ENCODE assay signal across 23 cellular contexts in the genomic region with DNA sequence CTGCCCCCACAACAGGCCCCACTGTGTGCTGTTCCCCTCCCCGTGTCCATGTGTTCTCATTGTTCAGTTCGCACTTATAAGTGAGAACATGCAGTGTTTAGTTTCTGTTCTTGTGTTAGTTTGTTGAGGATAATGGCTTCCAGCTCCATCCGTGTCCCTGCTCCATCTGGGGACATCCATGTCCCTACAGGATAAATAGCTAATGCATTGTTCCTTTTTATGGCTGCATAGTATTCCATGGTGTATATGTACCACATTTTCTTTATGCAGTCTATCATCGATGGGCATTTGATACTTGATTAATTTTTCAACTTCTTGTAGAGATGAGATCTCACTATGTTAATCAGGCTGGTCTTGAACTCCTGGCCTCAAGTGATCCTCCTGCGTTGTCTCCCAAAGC. TPM values are rescaled to one million over a fixed set of nuclear protein-coding genes. Genes with fewer than 3 reads are reported as not detected.
DNase-seq lines count a peak whose midpoint lies in the region; ATAC-seq, FAIRE-seq and TF ChIP-seq lines count a peak whose summit lies in the region.
"Had no signal": no experiment of that assay in that cellular context is flagged by ENCODE, and none has a peak within 500 bp of the region (broad histone marks: within the 10 kb centered on the region; RNA-seq: fewer than 3 reads in every experiment).

No MANE protein-coding gene starts in this region.

- intact Hi-C loops in activated CD4-positive, alpha-beta T cell treated with anti-CD3 and anti-CD28 coated beads for 36 hours (cut with DNase I, micrococcal nuclease), result no loop called here
- intact Hi-C loops in K562 (cut with micrococcal nuclease), result no loop called here

- H3K79me2 ChIP-seq in K562 (ENCODE audit: control insufficient read depth, insufficient read depth, low read length), result no peaks in the 10 kb centered on the region

- no peak for ATAC-seq in activated CD4-positive, alpha-beta T cell treated with anti-CD3 and anti-CD28 coated beads for 36 hours
- ATAC-seq in stimulated activated naive CD8-positive, alpha-beta T cell treated with anti-CD3 and anti-CD28 coated beads, Interleukin-15, Interleukin-2, amounts not matched to agents 100 U/mL and 50 U/mL, for 24 hours, result no peak
- no peak for ATAC-seq in K562
- ATAC-seq: CD8-positive, alpha-beta T cell; GM12878 had no signal

- DNase-seq in activated CD4-positive, alpha-beta T cell treated with anti-CD3 and anti-CD28 coated beads for 36 hours, result no peak
- DNase-seq in activated CD4-positive, alpha-beta T cell treated with anti-CD3 and anti-CD28 coated beads, Interleukin-2, amount 50 U/mL, for 1 hour, result no peak
- no peak for DNase-seq in stimulated activated naive CD8-positive, alpha-beta T cell treated with anti-CD3 and anti-CD28 coated beads, Interleukin-15, Interleukin-2, amounts not matched to agents 100 U/mL and 50 U/mL, for 24 hours
- no peak for DNase-seq in K562 (ENCODE audit: extremely low read depth in 1 of 4, low spot score in 3 of 4)
- no peak for DNase-seq in DMS153 (lab: John Stamatoyannopoulos, UW)
- DNase-seq: Caco-2; CD4-positive, CD25-positive, alpha-beta regulatory T cell; CD8-positive, alpha-beta T cell; DMS79; EL; GDM1; GM23248; H7; HCEC 1CT had no signal

- peaks cover 5% of the 10 kb centered on the region for H3K27me3 Mint-ChIP-seq in activated CD4-positive, alpha-beta T cell treated with anti-CD3 and anti-CD28 coated beads for 36 hours
- no peaks in the 10 kb centered on the region for H3K27me3 Mint-ChIP-seq in stimulated activated naive CD8-positive, alpha-beta T cell treated with anti-CD3 and anti-CD28 coated beads, Interleukin-15, Interleukin-2, amounts not matched to agents 100 ng/mL and 50 ng/mL, for 24 hours

- no peak overlapping the region for H2AFZ ChIP-seq in K562 (ENCODE audit: low read depth, low read length)
- H2AFZ ChIP-seq: GM23248 had no signal

- no peak for TF ChIP-seq EP300 in K562 (IDR thresholded peaks at IDR 0.05; ENCODE audit: low read length)

- H3K36me3 ChIP-seq in K562 (ENCODE audit: control insufficient read depth, insufficient read depth, low read length), result no peaks in the 10 kb centered on the region
- H3K36me3 ChIP-seq: BLaER1 had no signal

- CTCF ChIA-PET in activated CD4-positive, alpha-beta T cell treated with anti-CD3 and anti-CD28 coated beads for 36 hours (lab: Charles Lee), result no interaction called here
- CTCF ChIA-PET in K562 (lab: Yijun Ruan, JAX; ENCODE audit: low intra/inter-chr PET ratio), result no interaction called here

- H3K4me1 ChIP-seq in K562 (replicated peaks in 1 of 2; ENCODE audit: control insufficient read depth in 2 of 2, insufficient read depth in 2 of 2, low read length in 2 of 2), result peaks cover 0 to 8% of the 10 kb centered on the region in 2 experiments; a peak in 4 of 5 replicates
- H3K4me1 ChIP-seq: BLaER1, Caco-2 had no signal

- 69% methylated on average over 5 of the region's 5 CpGs for WGBS in K562 (ENCODE audit: insufficient coverage, low coverage, missing lambda C conversion rate)

- peaks cover 15% of the 10 kb centered on the region for H3K36me3 Mint-ChIP-seq in activated CD4-positive, alpha-beta T cell treated with anti-CD3 and anti-CD28 coated beads for 36 hours (ENCODE audit: low read depth)
- peaks cover 4% of the 10 kb centered on the region for H3K36me3 Mint-ChIP-seq in stimulated activated naive CD8-positive, alpha-beta T cell treated with anti-CD3 and anti-CD28 coated beads, Interleukin-15, Interleukin-2, amounts not matched to agents 100 ng/mL and 50 ng/mL, for 24 hours (ENCODE audit: low read depth)
- H3K36me3 Mint-ChIP-seq: CD8-positive, alpha-beta T cell had no signal

- peaks cover 9% of the 10 kb centered on the region for H3K9me3 Mint-ChIP-seq in activated CD4-positive, alpha-beta T cell treated with anti-CD3 and anti-CD28 coated beads for 36 hours (ENCODE audit: low read depth)
- H3K9me3 Mint-ChIP-seq in stimulated activated naive CD8-positive, alpha-beta T cell treated with anti-CD3 and anti-CD28 coated beads, Interleukin-15, Interleukin-2, amounts not matched to agents 100 ng/mL and 50 ng/mL, for 24 hours, result peaks cover 15% of the 10 kb centered on the region
- H3K9me3 Mint-ChIP-seq: CD8-positive, alpha-beta T cell had no signal

- in situ Hi-C loops in K562 (cut with MboI), result no loop called here

- H3K4me3 ChIP-seq in K562, result no peak overlapping the region
- H3K4me3 ChIP-seq: BLaER1, GM12878, GM23248 had no signal

- POLR2A ChIA-PET in activated CD4-positive, alpha-beta T cell treated with anti-CD3 and anti-CD28 coated beads for 36 hours (lab: Charles Lee), result interaction anchor here (0.6 kb wide), 1 partner anchor 47 kb away, joined by 3 read pairs; no protein-coding TSS in a partner anchor
- POLR2A ChIA-PET in K562 (lab: Yijun Ruan, JAX), result interaction anchor here (0.8 kb wide), 1 partner anchor 10 kb away, joined by 4 read pairs; no protein-coding TSS in a partner anchor

- H3K4me2 ChIP-seq in K562 (ENCODE audit: insufficient read depth, low read length), result no peak overlapping the region
- H3K4me2 ChIP-seq: BLaER1 had no signal

- H3K9ac ChIP-seq in K562 (ENCODE audit: insufficient read depth in 1 of 2, low read depth in 2 of 2, low read length in 2 of 2), result no peak overlapping the region
- H3K9ac ChIP-seq: BLaER1, GM23248 had no signal

- TF ChIP-seq RAD21 in K562 (CRISPR knock-in tag; conservative IDR thresholded peaks at IDR 0.05 in 1 of 2, IDR thresholded peaks at IDR 0.05 in 1 of 2), result no peak

- H3K9me3 ChIP-seq in K562 (replicated peaks; ENCODE audit: control insufficient read depth, insufficient read depth, low read depth, low read length), result no peaks in the 10 kb centered on the region
- H3K9me3 ChIP-seq: Caco-2 had no signal

- H3K27me3 ChIP-seq in K562 (ENCODE audit: control insufficient read depth in 2 of 2, insufficient read depth in 2 of 2, low read length in 2 of 2), result no peaks in the 10 kb centered on the region
- H3K27me3 ChIP-seq: BLaER1 had no signal

- TF ChIP-seq CTCF in K562 (IDR thresholded peaks at IDR 0.05 in 2 of 3, conservative IDR thresholded peaks at IDR 0.05 in 1 of 3; ENCODE audit: insufficient read depth in 2 of 3, low read depth in 1 of 3, low read length in 3 of 3), result no peak

- no peak for FAIRE-seq in K562 (lab: Jason Lieb, UNC)
- FAIRE-seq: A204.1, GM12878, GM19239, H1 had no signal

- H3K27ac Mint-ChIP-seq in activated CD4-positive, alpha-beta T cell treated with anti-CD3 and anti-CD28 coated beads for 36 hours, result peak overlapping the region; percentile 69
- peak overlapping the region; percentile 50 for H3K27ac Mint-ChIP-seq in stimulated activated naive CD8-positive, alpha-beta T cell treated with anti-CD3 and anti-CD28 coated beads, Interleukin-15, Interleukin-2, amounts not matched to agents 100 ng/mL and 50 ng/mL, for 24 hours
- H3K27ac Mint-ChIP-seq: B cell; CD4-positive, CD25-positive, alpha-beta regulatory T cell; CD8-positive, alpha-beta T cell had no signal

- no peak overlapping the region for H3K4me3 Mint-ChIP-seq in activated CD4-positive, alpha-beta T cell treated with anti-CD3 and anti-CD28 coated beads for 36 hours
- no peak overlapping the region for H3K4me3 Mint-ChIP-seq in stimulated activated naive CD8-positive, alpha-beta T cell treated with anti-CD3 and anti-CD28 coated beads, Interleukin-15, Interleukin-2, amounts not matched to agents 100 ng/mL and 50 ng/mL, for 24 hours
- H3K4me3 Mint-ChIP-seq: B cell; CD4-positive, CD25-positive, alpha-beta regulatory T cell; CD8-positive, alpha-beta T cell had no signal

- H3K27ac ChIP-seq in K562 (ENCODE audit: extremely low read depth, low read depth, low read length), result no peak overlapping the region
- H3K27ac ChIP-seq: 22Rv1, BLaER1, C4-2B, GM23248 had no signal

- no peaks in the 10 kb centered on the region for H3K9me1 ChIP-seq in K562 (ENCODE audit: control insufficient read depth, insufficient read depth, low read length)

- peaks cover 72% of the 10 kb centered on the region for H3K4me1 Mint-ChIP-seq in activated CD4-positive, alpha-beta T cell treated with anti-CD3 and anti-CD28 coated beads for 36 hours
- H3K4me1 Mint-ChIP-seq in stimulated activated naive CD8-positive, alpha-beta T cell treated with anti-CD3 and anti-CD28 coated beads, Interleukin-15, Interleukin-2, amounts not matched to agents 100 ng/mL and 50 ng/mL, for 24 hours (ENCODE audit: low read depth), result peaks cover 59% of the 10 kb centered on the region
- H3K4me1 Mint-ChIP-seq: B cell had no signal

- H4K20me1 ChIP-seq in K562 (replicated peaks; ENCODE audit: control insufficient read depth, insufficient read depth, low read length), result no peaks in the 10 kb centered on the region
- H4K20me1 ChIP-seq: BLaER1 had no signal

- no peak for TF ChIP-seq POLR2A in K562 (conservative IDR thresholded peaks at IDR 0.05)

- no TSS peak for BruUV-seq in K562 (replicated peaks; lab: Mats Ljungman, UMichigan)

TF ChIP-seq in K562, 482 proteins besides CTCF, POLR2A, EP300 and RAD21:
- TF ChIP-seq CHD2 (IDR thresholded peaks at IDR 0.05; ENCODE audit: low read depth, low read length), result no peak
- TF ChIP-seq ZNF146 (CRISPR knock-in tag; IDR thresholded peaks at IDR 0.05; ENCODE audit: unreplicated experiment), result peak; percentile 93
- no peak for TF ChIP-seq KLF1 (tag; IDR thresholded peaks at IDR 0.05)

RNA-seq across cellular contexts. Expression of a gene that starts 44.4 kb away (rescaled TPM):
- total RNA-seq in activated CD4-positive, alpha-beta T cell treated with anti-CD3 and anti-CD28 coated beads for 36 hours, result 10 to 100 TPM; 49.5 to 58.8 TPM
- 167 and 196 TPM in 2 replicates for total RNA-seq in K562 (2011; cell fraction: chromatin; rRNA removed; ENCODE audit: low replicate concordance)
- total RNA-seq in K562 (2011; cell fraction: nucleolus; rRNA removed), result 104 and 114 TPM in 2 replicates
- 135 and 188 TPM in 2 replicates for total RNA-seq in K562 (2011; cell fraction: nucleoplasm; rRNA removed)
- total RNA-seq in K562 (2014; rRNA removed), result 20.8 and 27.3 TPM in 2 replicates
- total RNA-seq in K562 (2014; rRNA removed; fragmentation: Illumina TruSeq; extraction: Trizol), result 13.8 TPM in 2 replicates
- 8.8 and 9.8 TPM in 2 replicates for total RNA-seq in K562 (2015; rRNA removed; fragmentation: Illumina TruSeq; extraction: Trizol)
- 62.2 and 68.6 TPM in 2 replicates for total RNA-seq in K562 (2021)
- 15.9 and 17.8 TPM in 2 replicates for polyA plus RNA-seq in K562 (2011; rRNA removed)
- polyA plus RNA-seq in K562 (2011; cell fraction: cytosol; rRNA removed), result 7.6 and 12.6 TPM in 2 replicates
- polyA plus RNA-seq in K562 (2011; cell fraction: nucleus; rRNA removed), result 50.6 and 80.8 TPM in 2 replicates
- 19.4 and 60.9 TPM in 2 replicates for polyA plus RNA-seq in K562 (2012)
- polyA plus RNA-seq in K562 (2014; fragmentation: Illumina TruSeq; extraction: Trizol), result 22.7 and 26.7 TPM in 2 replicates
- 1 to 10 TPM; 2.2 to 4.5 TPM for polyA plus RNA-seq in K562 (2014; fragmentation: Nextera tagmentation; extraction: Ambion mirVana)
- polyA plus RNA-seq in K562 (2014; rRNA removed), result 20.1 and 30.6 TPM in 2 replicates
- 29.0 and 39.2 TPM in 2 replicates for polyA minus RNA-seq in K562 (2011; rRNA and poly(A)+ RNA removed)
- 10.4 and 28.6 TPM in 2 replicates for polyA minus RNA-seq in K562 (2011; cell fraction: cytosol; rRNA and poly(A)+ RNA removed)
- 119 and 149 TPM in 2 replicates for polyA minus RNA-seq in K562 (2011; cell fraction: nucleus; rRNA and poly(A)+ RNA removed)
